Comparison of ENCODE assay signal across 2 cellular contexts in genomic region chr1:169120066-169120465, GRCh38.
TF ChIP-seq lines count a peak whose summit lies in the region.

No MANE protein-coding gene starts in this region.

TF ChIP-seq in SK-N-SH, 30 proteins besides CTCF, POLR2A, EP300 and RAD21:
- no peak for TF ChIP-seq SMC3 (IDR thresholded peaks at IDR 0.05; ENCODE audit: low read depth, low read length)
- no peak for TF ChIP-seq MAX (IDR thresholded peaks at IDR 0.05; ENCODE audit: low read depth)
- TF ChIP-seq ZBTB33 (IDR thresholded peaks at IDR 0.05; ENCODE audit: borderline replicate concordance, low read depth), result no peak
- TF ChIP-seq ELF1 (IDR thresholded peaks at IDR 0.05), result no peak
- TF ChIP-seq GABPA (IDR thresholded peaks at IDR 0.05; ENCODE audit: low read depth), result no peak
- no peak for TF ChIP-seq RFX5 (IDR thresholded peaks at IDR 0.05; ENCODE audit: low read length)
- no peak for TF ChIP-seq FOSL2 (IDR thresholded peaks at IDR 0.05; ENCODE audit: borderline replicate concordance, low read depth)
- no peak for TF ChIP-seq REST (IDR thresholded peaks at IDR 0.05; ENCODE audit: low read depth, low read length)
- no peak for TF ChIP-seq EZH2phosphoT487 (IDR thresholded peaks at IDR 0.05; ENCODE audit: borderline replicate concordance, low read depth)

TF ChIP-seq in SK-N-SH treated with all-trans-retinoic acid at 6 μM for 48 hours, 23 proteins besides CTCF, POLR2A, EP300 and RAD21:
- TF ChIP-seq CSDC2 (CRISPR knock-in tag; IDR thresholded peaks at IDR 0.05), result no peak
- no peak for TF ChIP-seq SNAI2 (CRISPR knock-in tag; IDR thresholded peaks at IDR 0.05)
- no peak for TF ChIP-seq TSHZ2 (CRISPR knock-in tag; IDR thresholded peaks at IDR 0.05)
- TF ChIP-seq ZC3H10 (CRISPR knock-in tag; IDR thresholded peaks at IDR 0.05), result no peak
- no peak for TF ChIP-seq CREB5 (CRISPR knock-in tag; IDR thresholded peaks at IDR 0.05; ENCODE audit: low read depth)
- TF ChIP-seq ZNF565 (CRISPR knock-in tag; conservative IDR thresholded peaks at IDR 0.05; ENCODE audit: low read depth), result no peak
- TF ChIP-seq ZFP3 (CRISPR knock-in tag; IDR thresholded peaks at IDR 0.05), result no peak
- no peak for TF ChIP-seq ISL1 (CRISPR knock-in tag; IDR thresholded peaks at IDR 0.05)
- TF ChIP-seq CSRNP3 (CRISPR knock-in tag; IDR thresholded peaks at IDR 0.05), result no peak
- TF ChIP-seq ESRRG (CRISPR knock-in tag; IDR thresholded peaks at IDR 0.05), result no peak
- TF ChIP-seq PATZ1 (CRISPR knock-in tag; IDR thresholded peaks at IDR 0.05; ENCODE audit: borderline replicate concordance), result no peak
- TF ChIP-seq ZFP30 (CRISPR knock-in tag; IDR thresholded peaks at IDR 0.05), result no peak
- no peak for TF ChIP-seq POU6F1 (CRISPR knock-in tag; IDR thresholded peaks at IDR 0.05; ENCODE audit: borderline replicate concordance, low read depth)
- no peak for TF ChIP-seq GLIS3 (CRISPR knock-in tag; IDR thresholded peaks at IDR 0.05)
- no peak for TF ChIP-seq TCF4 (CRISPR knock-in tag; IDR thresholded peaks at IDR 0.05; ENCODE audit: borderline replicate concordance)
- TF ChIP-seq ARNTL (CRISPR knock-in tag; IDR thresholded peaks at IDR 0.05; ENCODE audit: borderline replicate concordance, low read depth), result no peak
- TF ChIP-seq ZNF8 (CRISPR knock-in tag; IDR thresholded peaks at IDR 0.05), result no peak
- no peak for TF ChIP-seq BACH2 (CRISPR knock-in tag; IDR thresholded peaks at IDR 0.05; ENCODE audit: borderline replicate concordance)
- no peak for TF ChIP-seq OSR1 (CRISPR knock-in tag; IDR thresholded peaks at IDR 0.05)
- no peak for TF ChIP-seq TOX (CRISPR knock-in tag; IDR thresholded peaks at IDR 0.05; ENCODE audit: borderline replicate concordance)
